8 cellular contexts compared by ENCODE assay signal in the genomic region with DNA sequence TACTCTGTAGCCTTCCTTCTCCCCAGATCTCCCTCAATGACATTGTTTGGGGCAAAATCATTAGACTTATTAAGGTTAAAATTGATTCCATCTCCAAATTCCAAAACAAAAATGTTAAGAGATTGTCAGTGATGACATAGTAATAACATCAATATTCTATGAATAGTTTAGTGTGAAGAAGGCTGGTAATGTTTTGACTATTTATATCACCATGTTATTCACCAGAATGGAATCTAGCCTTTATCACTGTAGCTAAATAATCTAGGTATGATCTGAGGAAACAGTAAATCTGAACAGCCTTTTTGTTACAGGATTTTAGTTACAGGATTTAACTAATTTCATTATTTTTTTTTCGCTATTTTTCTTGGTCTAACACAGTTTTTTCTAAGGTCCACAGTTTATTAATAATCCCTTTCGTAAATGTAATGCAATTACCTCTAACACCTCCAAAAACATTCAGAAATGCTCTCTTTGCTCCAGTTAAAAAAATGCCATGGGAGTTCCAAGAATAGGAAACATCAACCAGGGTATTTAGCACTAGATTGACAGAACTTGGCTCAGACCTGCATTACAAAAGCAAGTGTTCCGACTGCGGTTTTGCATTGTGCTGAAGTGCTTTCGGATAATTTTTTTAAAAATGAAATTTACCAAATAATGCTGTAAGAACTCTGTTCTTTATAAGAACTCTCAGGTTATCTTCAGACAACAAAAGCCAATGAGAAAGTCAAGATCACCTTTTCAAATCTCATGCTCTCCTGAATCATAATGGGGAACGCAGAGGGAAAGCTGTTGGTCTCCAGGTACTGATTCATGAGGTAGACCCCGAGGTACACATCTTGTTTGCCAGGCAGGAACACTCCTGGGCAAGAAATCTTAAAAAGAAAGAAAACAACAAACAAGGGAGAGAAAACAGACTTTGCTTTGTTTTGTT. TPM values are rescaled to one million over a fixed set of nuclear protein-coding genes. Genes with fewer than 3 reads are reported as not detected.
DNase-seq lines count a peak whose midpoint lies in the region; ATAC-seq lines count a peak whose summit lies in the region.

No MANE protein-coding gene starts in this region.

- H3K4me1 ChIP-seq in urinary bladder (ENCODE audit: insufficient read depth): no peaks in the 10 kb centered on the region

- DNase-seq in EH (ENCODE audit: low read depth) (peak; percentile 71), amniotic epithelial cell (ENCODE audit: low read depth) (peak; percentile 84), left kidney (ENCODE audit: low read depth, low spot score) (peak; percentile 7), NCI-H524 (lab: John Stamatoyannopoulos, UW) (no peak), NCI-H1092 treated with DMSO at 0.1 percent for 48 hours (lab: John Stamatoyannopoulos, UW) (no peak), middle frontal gyrus (ENCODE audit: extremely low spot score, low spot score) (no peak)

- WGBS in urinary bladder: 30% methylated on average over 7 of the region's 7 CpGs

- H3K36me3 ChIP-seq in urinary bladder (ENCODE audit: insufficient read depth): no peaks in the 10 kb centered on the region

- ATAC-seq in HG03066 (IDR thresholded peaks at IDR 0.05; ENCODE audit: low read depth, unreplicated experiment): peak; percentile 10

- H3K4me3 ChIP-seq in urinary bladder (ENCODE audit: low read depth, low read length): peak overlapping the region; percentile 69

- no peak overlapping the region for H3K27ac ChIP-seq in urinary bladder (ENCODE audit: low read depth)

RNA-seq across cellular contexts. Expression of gene PLPP6, which starts 0.7 kb away (rescaled TPM):
- total RNA-seq in urinary bladder: 9.3 TPM
- polyA plus RNA-seq in urinary bladder: 9.5 TPM

RNA-seq across cellular contexts. Expression of gene SPATA6L, which starts 4.8 kb away (rescaled TPM):
- total RNA-seq in urinary bladder: 5.4 TPM
- polyA plus RNA-seq in urinary bladder: 1.2 TPM

RNA-seq across cellular contexts. Expression of gene CDC37L1, which starts 17.9 kb away (rescaled TPM):
- total RNA-seq in urinary bladder: 23.6 TPM
- 30.1 TPM for polyA plus RNA-seq in urinary bladder

Comparison
In these comparisons a context has a peak if more than half of its experiments do, and no peak if none do; other contexts are left out.
1. DNase-seq: peak in EH (single experiment), amniotic epithelial cell (single experiment) and left kidney (single experiment); none in NCI-H524 (0 of 2), NCI-H1092 treated with DMSO at 0.1 percent for 48 hours (single experiment) and middle frontal gyrus (single experiment).